In the genomic region with DNA sequence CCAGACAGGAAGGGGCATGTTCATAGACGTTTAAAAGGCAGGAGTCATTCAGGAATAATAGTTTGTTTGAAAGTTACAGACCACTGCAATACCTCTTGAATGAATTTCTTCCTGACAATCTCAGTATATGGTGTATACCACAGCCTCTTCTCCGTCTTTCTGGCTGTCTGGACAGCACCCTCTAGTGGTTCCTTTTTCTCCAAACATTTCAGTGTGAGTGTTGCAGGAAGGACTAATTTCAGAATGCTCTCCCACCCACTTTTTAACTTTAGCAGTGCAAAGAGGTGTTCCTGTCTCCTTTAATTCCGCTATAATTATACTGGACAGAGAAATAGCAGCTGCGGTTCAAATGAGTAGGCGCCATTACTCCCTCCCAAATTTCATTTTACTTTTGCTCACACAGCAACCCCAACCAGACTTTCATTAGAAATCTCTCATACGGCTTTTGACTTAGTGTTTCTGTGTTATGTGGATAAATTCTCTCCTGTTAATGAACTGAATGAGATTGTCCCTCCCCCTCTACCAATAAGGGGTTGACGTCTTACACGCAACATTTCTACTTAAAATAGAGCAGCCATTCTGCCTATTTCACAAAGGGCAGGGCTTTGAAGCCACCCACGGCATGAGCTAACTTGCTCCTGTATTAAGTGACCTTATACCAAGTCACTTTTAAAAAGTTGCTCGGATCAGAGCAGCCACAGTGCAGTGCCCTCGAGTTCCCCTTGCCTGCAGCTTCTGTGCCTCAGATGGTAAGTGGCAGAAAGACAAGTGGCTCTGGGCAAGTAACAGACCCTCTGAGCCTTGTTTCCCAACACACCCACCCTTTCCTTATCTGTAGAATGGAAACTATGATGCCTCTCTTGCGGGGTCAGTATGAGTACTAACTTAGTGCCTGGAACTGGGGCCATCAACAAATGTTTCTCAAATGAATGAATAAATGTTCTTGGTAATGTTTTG, we compare ENCODE assay signal across 1 cellular context.
TF ChIP-seq lines count a peak whose summit lies in the region.

No MANE protein-coding gene starts in this region.

TF ChIP-seq in H1, 55 proteins besides CTCF, POLR2A, EP300 and RAD21 (continued from another document):
- TF ChIP-seq, protein P1, sequence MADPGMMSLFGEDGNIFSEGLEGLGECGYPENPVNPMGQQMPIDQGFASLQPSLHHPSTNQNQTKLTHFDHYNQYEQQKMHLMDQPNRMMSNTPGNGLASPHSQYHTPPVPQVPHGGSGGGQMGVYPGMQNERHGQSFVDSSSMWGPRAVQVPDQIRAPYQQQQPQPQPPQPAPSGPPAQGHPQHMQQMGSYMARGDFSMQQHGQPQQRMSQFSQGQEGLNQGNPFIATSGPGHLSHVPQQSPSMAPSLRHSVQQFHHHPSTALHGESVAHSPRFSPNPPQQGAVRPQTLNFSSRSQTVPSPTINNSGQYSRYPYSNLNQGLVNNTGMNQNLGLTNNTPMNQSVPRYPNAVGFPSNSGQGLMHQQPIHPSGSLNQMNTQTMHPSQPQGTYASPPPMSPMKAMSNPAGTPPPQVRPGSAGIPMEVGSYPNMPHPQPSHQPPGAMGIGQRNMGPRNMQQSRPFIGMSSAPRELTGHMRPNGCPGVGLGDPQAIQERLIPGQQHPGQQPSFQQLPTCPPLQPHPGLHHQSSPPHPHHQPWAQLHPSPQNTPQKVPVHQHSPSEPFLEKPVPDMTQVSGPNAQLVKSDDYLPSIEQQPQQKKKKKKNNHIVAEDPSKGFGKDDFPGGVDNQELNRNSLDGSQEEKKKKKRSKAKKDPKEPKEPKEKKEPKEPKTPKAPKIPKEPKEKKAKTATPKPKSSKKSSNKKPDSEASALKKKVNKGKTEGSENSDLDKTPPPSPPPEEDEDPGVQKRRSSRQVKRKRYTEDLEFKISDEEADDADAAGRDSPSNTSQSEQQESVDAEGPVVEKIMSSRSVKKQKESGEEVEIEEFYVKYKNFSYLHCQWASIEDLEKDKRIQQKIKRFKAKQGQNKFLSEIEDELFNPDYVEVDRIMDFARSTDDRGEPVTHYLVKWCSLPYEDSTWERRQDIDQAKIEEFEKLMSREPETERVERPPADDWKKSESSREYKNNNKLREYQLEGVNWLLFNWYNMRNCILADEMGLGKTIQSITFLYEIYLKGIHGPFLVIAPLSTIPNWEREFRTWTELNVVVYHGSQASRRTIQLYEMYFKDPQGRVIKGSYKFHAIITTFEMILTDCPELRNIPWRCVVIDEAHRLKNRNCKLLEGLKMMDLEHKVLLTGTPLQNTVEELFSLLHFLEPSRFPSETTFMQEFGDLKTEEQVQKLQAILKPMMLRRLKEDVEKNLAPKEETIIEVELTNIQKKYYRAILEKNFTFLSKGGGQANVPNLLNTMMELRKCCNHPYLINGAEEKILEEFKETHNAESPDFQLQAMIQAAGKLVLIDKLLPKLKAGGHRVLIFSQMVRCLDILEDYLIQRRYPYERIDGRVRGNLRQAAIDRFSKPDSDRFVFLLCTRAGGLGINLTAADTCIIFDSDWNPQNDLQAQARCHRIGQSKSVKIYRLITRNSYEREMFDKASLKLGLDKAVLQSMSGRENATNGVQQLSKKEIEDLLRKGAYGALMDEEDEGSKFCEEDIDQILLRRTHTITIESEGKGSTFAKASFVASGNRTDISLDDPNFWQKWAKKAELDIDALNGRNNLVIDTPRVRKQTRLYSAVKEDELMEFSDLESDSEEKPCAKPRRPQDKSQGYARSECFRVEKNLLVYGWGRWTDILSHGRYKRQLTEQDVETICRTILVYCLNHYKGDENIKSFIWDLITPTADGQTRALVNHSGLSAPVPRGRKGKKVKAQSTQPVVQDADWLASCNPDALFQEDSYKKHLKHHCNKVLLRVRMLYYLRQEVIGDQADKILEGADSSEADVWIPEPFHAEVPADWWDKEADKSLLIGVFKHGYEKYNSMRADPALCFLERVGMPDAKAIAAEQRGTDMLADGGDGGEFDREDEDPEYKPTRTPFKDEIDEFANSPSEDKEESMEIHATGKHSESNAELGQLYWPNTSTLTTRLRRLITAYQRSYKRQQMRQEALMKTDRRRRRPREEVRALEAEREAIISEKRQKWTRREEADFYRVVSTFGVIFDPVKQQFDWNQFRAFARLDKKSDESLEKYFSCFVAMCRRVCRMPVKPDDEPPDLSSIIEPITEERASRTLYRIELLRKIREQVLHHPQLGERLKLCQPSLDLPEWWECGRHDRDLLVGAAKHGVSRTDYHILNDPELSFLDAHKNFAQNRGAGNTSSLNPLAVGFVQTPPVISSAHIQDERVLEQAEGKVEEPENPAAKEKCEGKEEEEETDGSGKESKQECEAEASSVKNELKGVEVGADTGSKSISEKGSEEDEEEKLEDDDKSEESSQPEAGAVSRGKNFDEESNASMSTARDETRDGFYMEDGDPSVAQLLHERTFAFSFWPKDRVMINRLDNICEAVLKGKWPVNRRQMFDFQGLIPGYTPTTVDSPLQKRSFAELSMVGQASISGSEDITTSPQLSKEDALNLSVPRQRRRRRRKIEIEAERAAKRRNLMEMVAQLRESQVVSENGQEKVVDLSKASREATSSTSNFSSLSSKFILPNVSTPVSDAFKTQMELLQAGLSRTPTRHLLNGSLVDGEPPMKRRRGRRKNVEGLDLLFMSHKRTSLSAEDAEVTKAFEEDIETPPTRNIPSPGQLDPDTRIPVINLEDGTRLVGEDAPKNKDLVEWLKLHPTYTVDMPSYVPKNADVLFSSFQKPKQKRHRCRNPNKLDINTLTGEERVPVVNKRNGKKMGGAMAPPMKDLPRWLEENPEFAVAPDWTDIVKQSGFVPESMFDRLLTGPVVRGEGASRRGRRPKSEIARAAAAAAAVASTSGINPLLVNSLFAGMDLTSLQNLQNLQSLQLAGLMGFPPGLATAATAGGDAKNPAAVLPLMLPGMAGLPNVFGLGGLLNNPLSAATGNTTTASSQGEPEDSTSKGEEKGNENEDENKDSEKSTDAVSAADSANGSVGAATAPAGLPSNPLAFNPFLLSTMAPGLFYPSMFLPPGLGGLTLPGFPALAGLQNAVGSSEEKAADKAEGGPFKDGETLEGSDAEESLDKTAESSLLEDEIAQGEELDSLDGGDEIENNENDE (IDR thresholded peaks at IDR 0.05; ENCODE audit: insufficient replicate concordance, low read length) = no peak
- TF ChIP-seq TAF1 (IDR thresholded peaks at IDR 0.05; ENCODE audit: low read depth, low read length) (no peak), YY1 (IDR thresholded peaks at IDR 0.05; ENCODE audit: low read depth, low read length) (no peak), JUN (IDR thresholded peaks at IDR 0.05; ENCODE audit: low read depth, low read length) (no peak), ASH2L (IDR thresholded peaks at IDR 0.05; ENCODE audit: low read length) (no peak), GABPA (IDR thresholded peaks at IDR 0.05; ENCODE audit: borderline replicate concordance, insufficient read depth, low read length) (no peak), KDM4A (IDR thresholded peaks at IDR 0.05; ENCODE audit: low read depth, low read length, severe bottlenecking) (no peak)
- TF ChIP-seq, protein P2, sequence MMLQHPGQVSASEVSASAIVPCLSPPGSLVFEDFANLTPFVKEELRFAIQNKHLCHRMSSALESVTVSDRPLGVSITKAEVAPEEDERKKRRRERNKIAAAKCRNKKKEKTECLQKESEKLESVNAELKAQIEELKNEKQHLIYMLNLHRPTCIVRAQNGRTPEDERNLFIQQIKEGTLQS (IDR thresholded peaks at IDR 0.05; ENCODE audit: insufficient read depth, low read depth, low read length) = no peak
